ENCODE assay signal across 1 cellular context in genomic region chr1:231240883-231241735, GRCh38.
TF ChIP-seq lines count a peak whose summit lies in the region.

TSS of gene GNPAT (plus strand) at chr1:231241212. CDS start at chr1:231241379, 167 bp downstream.

TF ChIP-seq in WTC11, 78 proteins besides CTCF, POLR2A, EP300 and RAD21 (continued from another document and continues in another):
- TF ChIP-seq, protein P1, sequence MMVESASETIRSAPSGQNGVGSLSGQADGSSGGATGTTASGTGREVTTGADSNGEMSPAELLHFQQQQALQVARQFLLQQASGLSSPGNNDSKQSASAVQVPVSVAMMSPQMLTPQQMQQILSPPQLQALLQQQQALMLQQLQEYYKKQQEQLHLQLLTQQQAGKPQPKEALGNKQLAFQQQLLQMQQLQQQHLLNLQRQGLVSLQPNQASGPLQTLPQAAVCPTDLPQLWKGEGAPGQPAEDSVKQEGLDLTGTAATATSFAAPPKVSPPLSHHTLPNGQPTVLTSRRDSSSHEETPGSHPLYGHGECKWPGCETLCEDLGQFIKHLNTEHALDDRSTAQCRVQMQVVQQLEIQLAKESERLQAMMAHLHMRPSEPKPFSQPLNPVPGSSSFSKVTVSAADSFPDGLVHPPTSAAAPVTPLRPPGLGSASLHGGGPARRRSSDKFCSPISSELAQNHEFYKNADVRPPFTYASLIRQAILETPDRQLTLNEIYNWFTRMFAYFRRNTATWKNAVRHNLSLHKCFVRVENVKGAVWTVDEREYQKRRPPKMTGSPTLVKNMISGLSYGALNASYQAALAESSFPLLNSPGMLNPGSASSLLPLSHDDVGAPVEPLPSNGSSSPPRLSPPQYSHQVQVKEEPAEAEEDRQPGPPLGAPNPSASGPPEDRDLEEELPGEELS (CRISPR knock-in tag; IDR thresholded peaks at IDR 0.05) = no peak; the same call in 1 of the 2 replicates
- TF ChIP-seq ATF3 (CRISPR knock-in tag; conservative IDR thresholded peaks at IDR 0.05) (no peak), ZNF317 (CRISPR knock-in tag; IDR thresholded peaks at IDR 0.05; ENCODE audit: borderline replicate concordance, low read depth) (no peak), RELA (CRISPR knock-in tag; IDR thresholded peaks at IDR 0.05; ENCODE audit: borderline replicate concordance) (no peak), TEAD1 (CRISPR knock-in tag; IDR thresholded peaks at IDR 0.05) (peak; percentile 73; the same call in 1 of the 2 replicates), ZNF263 (CRISPR knock-in tag; IDR thresholded peaks at IDR 0.05; ENCODE audit: low read depth) (no peak), STAT6 (CRISPR knock-in tag; conservative IDR thresholded peaks at IDR 0.05; ENCODE audit: low read depth) (no peak), NR3C1 (CRISPR knock-in tag; conservative IDR thresholded peaks at IDR 0.05; ENCODE audit: low read depth) (no peak), ATF1 (CRISPR knock-in tag; IDR thresholded peaks at IDR 0.05) (no peak), GABPB1 (CRISPR knock-in tag; IDR thresholded peaks at IDR 0.05) (peak; percentile 53), ZNF512 (CRISPR knock-in tag; IDR thresholded peaks at IDR 0.05; ENCODE audit: borderline replicate concordance) (no peak), CREB1 (CRISPR knock-in tag; IDR thresholded peaks at IDR 0.05) (0 out of 2 replicates have a peak, but pooled peaks have one; percentile 15), GTF2I (CRISPR knock-in tag; conservative IDR thresholded peaks at IDR 0.05) (no peak), MYBL2 (CRISPR knock-in tag; IDR thresholded peaks at IDR 0.05) (peak; percentile 68; the same call in 1 of the 2 replicates), HMGA2 (CRISPR knock-in tag; IDR thresholded peaks at IDR 0.05) (no peak), IRF2 (CRISPR knock-in tag; IDR thresholded peaks at IDR 0.05; ENCODE audit: borderline replicate concordance, low read depth) (no peak), ESRRA (CRISPR knock-in tag; IDR thresholded peaks at IDR 0.05; ENCODE audit: borderline replicate concordance) (peak; percentile 56; the same call in 1 of the 2 replicates), NFATC4 (CRISPR knock-in tag; IDR thresholded peaks at IDR 0.05) (no peak), JAZF1 (CRISPR knock-in tag; IDR thresholded peaks at IDR 0.05) (no peak), ZNF219 (CRISPR knock-in tag; IDR thresholded peaks at IDR 0.05; ENCODE audit: borderline replicate concordance) (no peak), SOX15 (CRISPR knock-in tag; IDR thresholded peaks at IDR 0.05) (no peak), NR1H2 (CRISPR knock-in tag; IDR thresholded peaks at IDR 0.05) (no peak), ZNF396 (CRISPR knock-in tag; IDR thresholded peaks at IDR 0.05; ENCODE audit: borderline replicate concordance) (no peak), ZBTB43 (CRISPR knock-in tag; IDR thresholded peaks at IDR 0.05) (peak; percentile 60; the same call in 1 of the 2 replicates), ZNF423 (CRISPR knock-in tag; IDR thresholded peaks at IDR 0.05) (no peak), SMAD4 (CRISPR knock-in tag; IDR thresholded peaks at IDR 0.05) (no peak), JUN (CRISPR knock-in tag; IDR thresholded peaks at IDR 0.05) (no peak), OVOL2 (CRISPR knock-in tag; IDR thresholded peaks at IDR 0.05; ENCODE audit: borderline replicate concordance) (no peak), FOXP1 (CRISPR knock-in tag; IDR thresholded peaks at IDR 0.05; ENCODE audit: borderline replicate concordance) (no peak; the same call in 1 of the 2 replicates)
- TF ChIP-seq, protein P2, sequence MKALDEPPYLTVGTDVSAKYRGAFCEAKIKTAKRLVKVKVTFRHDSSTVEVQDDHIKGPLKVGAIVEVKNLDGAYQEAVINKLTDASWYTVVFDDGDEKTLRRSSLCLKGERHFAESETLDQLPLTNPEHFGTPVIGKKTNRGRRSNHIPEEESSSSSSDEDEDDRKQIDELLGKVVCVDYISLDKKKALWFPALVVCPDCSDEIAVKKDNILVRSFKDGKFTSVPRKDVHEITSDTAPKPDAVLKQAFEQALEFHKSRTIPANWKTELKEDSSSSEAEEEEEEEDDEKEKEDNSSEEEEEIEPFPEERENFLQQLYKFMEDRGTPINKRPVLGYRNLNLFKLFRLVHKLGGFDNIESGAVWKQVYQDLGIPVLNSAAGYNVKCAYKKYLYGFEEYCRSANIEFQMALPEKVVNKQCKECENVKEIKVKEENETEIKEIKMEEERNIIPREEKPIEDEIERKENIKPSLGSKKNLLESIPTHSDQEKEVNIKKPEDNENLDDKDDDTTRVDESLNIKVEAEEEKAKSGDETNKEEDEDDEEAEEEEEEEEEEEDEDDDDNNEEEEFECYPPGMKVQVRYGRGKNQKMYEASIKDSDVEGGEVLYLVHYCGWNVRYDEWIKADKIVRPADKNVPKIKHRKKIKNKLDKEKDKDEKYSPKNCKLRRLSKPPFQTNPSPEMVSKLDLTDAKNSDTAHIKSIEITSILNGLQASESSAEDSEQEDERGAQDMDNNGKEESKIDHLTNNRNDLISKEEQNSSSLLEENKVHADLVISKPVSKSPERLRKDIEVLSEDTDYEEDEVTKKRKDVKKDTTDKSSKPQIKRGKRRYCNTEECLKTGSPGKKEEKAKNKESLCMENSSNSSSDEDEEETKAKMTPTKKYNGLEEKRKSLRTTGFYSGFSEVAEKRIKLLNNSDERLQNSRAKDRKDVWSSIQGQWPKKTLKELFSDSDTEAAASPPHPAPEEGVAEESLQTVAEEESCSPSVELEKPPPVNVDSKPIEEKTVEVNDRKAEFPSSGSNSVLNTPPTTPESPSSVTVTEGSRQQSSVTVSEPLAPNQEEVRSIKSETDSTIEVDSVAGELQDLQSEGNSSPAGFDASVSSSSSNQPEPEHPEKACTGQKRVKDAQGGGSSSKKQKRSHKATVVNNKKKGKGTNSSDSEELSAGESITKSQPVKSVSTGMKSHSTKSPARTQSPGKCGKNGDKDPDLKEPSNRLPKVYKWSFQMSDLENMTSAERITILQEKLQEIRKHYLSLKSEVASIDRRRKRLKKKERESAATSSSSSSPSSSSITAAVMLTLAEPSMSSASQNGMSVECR (CRISPR knock-in tag; IDR thresholded peaks at IDR 0.05; ENCODE audit: borderline replicate concordance) = no peak
- TF ChIP-seq, protein P3, sequence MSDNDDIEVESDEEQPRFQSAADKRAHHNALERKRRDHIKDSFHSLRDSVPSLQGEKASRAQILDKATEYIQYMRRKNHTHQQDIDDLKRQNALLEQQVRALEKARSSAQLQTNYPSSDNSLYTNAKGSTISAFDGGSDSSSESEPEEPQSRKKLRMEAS (CRISPR knock-in tag; IDR thresholded peaks at IDR 0.05) = peak; percentile 62
- TF ChIP-seq, protein P4, sequence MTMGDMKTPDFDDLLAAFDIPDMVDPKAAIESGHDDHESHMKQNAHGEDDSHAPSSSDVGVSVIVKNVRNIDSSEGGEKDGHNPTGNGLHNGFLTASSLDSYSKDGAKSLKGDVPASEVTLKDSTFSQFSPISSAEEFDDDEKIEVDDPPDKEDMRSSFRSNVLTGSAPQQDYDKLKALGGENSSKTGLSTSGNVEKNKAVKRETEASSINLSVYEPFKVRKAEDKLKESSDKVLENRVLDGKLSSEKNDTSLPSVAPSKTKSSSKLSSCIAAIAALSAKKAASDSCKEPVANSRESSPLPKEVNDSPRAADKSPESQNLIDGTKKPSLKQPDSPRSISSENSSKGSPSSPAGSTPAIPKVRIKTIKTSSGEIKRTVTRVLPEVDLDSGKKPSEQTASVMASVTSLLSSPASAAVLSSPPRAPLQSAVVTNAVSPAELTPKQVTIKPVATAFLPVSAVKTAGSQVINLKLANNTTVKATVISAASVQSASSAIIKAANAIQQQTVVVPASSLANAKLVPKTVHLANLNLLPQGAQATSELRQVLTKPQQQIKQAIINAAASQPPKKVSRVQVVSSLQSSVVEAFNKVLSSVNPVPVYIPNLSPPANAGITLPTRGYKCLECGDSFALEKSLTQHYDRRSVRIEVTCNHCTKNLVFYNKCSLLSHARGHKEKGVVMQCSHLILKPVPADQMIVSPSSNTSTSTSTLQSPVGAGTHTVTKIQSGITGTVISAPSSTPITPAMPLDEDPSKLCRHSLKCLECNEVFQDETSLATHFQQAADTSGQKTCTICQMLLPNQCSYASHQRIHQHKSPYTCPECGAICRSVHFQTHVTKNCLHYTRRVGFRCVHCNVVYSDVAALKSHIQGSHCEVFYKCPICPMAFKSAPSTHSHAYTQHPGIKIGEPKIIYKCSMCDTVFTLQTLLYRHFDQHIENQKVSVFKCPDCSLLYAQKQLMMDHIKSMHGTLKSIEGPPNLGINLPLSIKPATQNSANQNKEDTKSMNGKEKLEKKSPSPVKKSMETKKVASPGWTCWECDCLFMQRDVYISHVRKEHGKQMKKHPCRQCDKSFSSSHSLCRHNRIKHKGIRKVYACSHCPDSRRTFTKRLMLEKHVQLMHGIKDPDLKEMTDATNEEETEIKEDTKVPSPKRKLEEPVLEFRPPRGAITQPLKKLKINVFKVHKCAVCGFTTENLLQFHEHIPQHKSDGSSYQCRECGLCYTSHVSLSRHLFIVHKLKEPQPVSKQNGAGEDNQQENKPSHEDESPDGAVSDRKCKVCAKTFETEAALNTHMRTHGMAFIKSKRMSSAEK (CRISPR knock-in tag; IDR thresholded peaks at IDR 0.05; ENCODE audit: borderline replicate concordance) = no peak
- TF ChIP-seq, protein P5, sequence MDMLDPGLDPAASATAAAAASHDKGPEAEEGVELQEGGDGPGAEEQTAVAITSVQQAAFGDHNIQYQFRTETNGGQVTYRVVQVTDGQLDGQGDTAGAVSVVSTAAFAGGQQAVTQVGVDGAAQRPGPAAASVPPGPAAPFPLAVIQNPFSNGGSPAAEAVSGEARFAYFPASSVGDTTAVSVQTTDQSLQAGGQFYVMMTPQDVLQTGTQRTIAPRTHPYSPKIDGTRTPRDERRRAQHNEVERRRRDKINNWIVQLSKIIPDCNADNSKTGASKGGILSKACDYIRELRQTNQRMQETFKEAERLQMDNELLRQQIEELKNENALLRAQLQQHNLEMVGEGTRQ (CRISPR knock-in tag; IDR thresholded peaks at IDR 0.05) = no peak
- TF ChIP-seq, protein P6, sequence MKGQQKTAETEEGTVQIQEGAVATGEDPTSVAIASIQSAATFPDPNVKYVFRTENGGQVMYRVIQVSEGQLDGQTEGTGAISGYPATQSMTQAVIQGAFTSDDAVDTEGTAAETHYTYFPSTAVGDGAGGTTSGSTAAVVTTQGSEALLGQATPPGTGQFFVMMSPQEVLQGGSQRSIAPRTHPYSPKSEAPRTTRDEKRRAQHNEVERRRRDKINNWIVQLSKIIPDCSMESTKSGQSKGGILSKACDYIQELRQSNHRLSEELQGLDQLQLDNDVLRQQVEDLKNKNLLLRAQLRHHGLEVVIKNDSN (CRISPR knock-in tag; IDR thresholded peaks at IDR 0.05) = no peak
- TF ChIP-seq, protein P7, sequence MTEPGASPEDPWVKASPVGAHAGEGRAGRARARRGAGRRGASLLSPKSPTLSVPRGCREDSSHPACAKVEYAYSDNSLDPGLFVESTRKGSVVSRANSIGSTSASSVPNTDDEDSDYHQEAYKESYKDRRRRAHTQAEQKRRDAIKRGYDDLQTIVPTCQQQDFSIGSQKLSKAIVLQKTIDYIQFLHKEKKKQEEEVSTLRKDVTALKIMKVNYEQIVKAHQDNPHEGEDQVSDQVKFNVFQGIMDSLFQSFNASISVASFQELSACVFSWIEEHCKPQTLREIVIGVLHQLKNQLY (CRISPR knock-in tag; IDR thresholded peaks at IDR 0.05) = no peak
- TF ChIP-seq, protein P8, sequence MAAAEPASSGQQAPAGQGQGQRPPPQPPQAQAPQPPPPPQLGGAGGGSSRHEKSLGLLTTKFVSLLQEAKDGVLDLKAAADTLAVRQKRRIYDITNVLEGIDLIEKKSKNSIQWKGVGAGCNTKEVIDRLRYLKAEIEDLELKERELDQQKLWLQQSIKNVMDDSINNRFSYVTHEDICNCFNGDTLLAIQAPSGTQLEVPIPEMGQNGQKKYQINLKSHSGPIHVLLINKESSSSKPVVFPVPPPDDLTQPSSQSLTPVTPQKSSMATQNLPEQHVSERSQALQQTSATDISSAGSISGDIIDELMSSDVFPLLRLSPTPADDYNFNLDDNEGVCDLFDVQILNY (CRISPR knock-in tag; IDR thresholded peaks at IDR 0.05) = no peak
